Comparison of ENCODE assay signal across 29 cellular contexts in genomic region chr1:87983841-87984240, GRCh38.
"Had no signal": no experiment of that assay in that cellular context is flagged by ENCODE, and none has a peak within 500 bp of the region (broad histone marks: within the 10 kb centered on the region; RNA-seq: fewer than 3 reads in every experiment).

No MANE protein-coding gene starts in this region.

- H3K27ac ChIP-seq: adrenal gland, ascending aorta, body of pancreas, esophagus muscularis mucosa, WERI-Rb-1 had no signal

- H3K27me3 ChIP-seq: adrenal gland, ascending aorta, body of pancreas, esophagus muscularis mucosa had no signal

- H3K4me3 ChIP-seq: adrenal gland, ascending aorta, body of pancreas, esophagus muscularis mucosa had no signal

- DNase-seq: activated B cell treated with CpG ODN at 0.5 μM for 24 hours; activated CD4-positive, alpha-beta memory T cell treated with anti-CD3 and anti-CD28 coated beads, Interleukin-2, amount 10 ng/mL, durations not matched to agents 7 days and 5 days; activated CD4-positive, alpha-beta T cell treated with anti-CD3 and anti-CD28 coated beads for 36 hours; activated CD4-positive, alpha-beta T cell treated with anti-CD3 and anti-CD28 coated beads, Interleukin-2, amount 10 ng/mL, durations not matched to agents 24 days and 14 days; activated CD4-positive, CD25-positive, alpha-beta regulatory T cell treated with anti-CD3 and anti-CD28 coated beads, Interleukin-2, amount 50 U/mL, for 72 hours; activated CD8-positive, alpha-beta memory T cell treated with anti-CD3 and anti-CD28 coated beads, Interleukin-2, amount 50 U/mL, for 48 hours; activated gamma-delta T cell; activated naive CD4-positive, alpha-beta T cell treated with Interleukin-2 at 50 U/mL for 16 hours; activated naive CD8-positive, alpha-beta T cell treated with anti-CD3 and anti-CD28 coated beads for 36 hours; activated naive CD8-positive, alpha-beta T cell treated with anti-CD3 and anti-CD28 coated beads, Interleukin-2, amount 50 U/mL, for 24 hours; activated T-cell treated with anti-CD3 and anti-CD28 coated beads for 4 hours; activated T-cell treated with anti-CD3 and anti-CD28 coated beads, Interleukin-2, amount 50 U/mL, for 24 hours; activated T-cell treated with anti-CD3 and anti-CD28 coated beads, Interleukin-2, amount 50 U/mL, for 72 hours; adrenal gland; body of pancreas; caudate nucleus; cortex of kidney; dermis blood vessel endothelial cell; effector CD4-positive, alpha-beta T cell; effector memory CD8-positive, alpha-beta T cell; erythroblast; foreskin fibroblast; head of caudate nucleus; T-helper 1 cell; T-helper 17 cell; T1000; WERI-Rb-1 had no signal

- H3K9me3 ChIP-seq: adrenal gland, ascending aorta, body of pancreas, esophagus muscularis mucosa had no signal

- H3K36me3 ChIP-seq: adrenal gland, ascending aorta, esophagus muscularis mucosa, WERI-Rb-1 had no signal

- H3K4me1 ChIP-seq: adrenal gland, ascending aorta, body of pancreas, esophagus muscularis mucosa had no signal

- ATAC-seq: activated CD4-positive, alpha-beta T cell treated with anti-CD3 and anti-CD28 coated beads for 36 hours; activated naive CD8-positive, alpha-beta T cell treated with anti-CD3 and anti-CD28 coated beads, Interleukin-2, amount 50 U/mL, for 24 hours; activated T-cell treated with anti-CD3 and anti-CD28 coated beads, Interleukin-2, amount 50 U/mL, for 72 hours; body of pancreas; effector memory CD8-positive, alpha-beta T cell; T-helper 17 cell had no signal
